ENCODE assay signal across 18 cellular contexts in the genomic region with DNA sequence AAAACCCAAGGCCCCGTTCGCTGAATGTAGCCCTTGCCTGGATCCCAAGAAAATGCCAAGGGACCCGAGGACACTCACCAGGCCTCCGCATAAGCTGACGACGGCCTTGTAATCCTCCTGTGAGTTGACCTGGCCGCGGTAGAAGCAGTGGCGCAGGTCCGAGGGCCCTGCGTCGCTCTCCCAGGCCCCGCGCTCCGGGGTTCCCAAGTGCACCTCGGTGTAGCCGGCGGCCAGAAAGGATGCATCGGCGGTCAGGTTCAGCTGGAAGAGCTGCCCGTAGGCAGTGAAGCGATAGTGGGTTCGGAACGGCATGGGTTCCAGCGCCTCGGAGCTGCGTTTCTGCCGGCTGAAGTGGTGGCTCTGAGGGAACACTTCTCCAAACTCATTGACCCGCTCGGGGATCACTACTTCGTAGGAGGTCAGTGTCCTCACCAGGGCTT. TPM values are rescaled to one million over a fixed set of nuclear protein-coding genes. Genes with fewer than 3 reads are reported as not detected.
DNase-seq lines count a peak whose midpoint lies in the region; TF ChIP-seq lines count a peak whose summit lies in the region.
"Had no signal": no experiment of that assay in that cellular context is flagged by ENCODE, and none has a peak within 500 bp of the region (broad histone marks: within the 10 kb centered on the region; RNA-seq: fewer than 3 reads in every experiment).

No MANE protein-coding gene starts in this region.

- H3K56ac ChIP-seq in H9 (ENCODE audit: insufficient read length, low read depth, low read length): no peak overlapping the region

- no peak overlapping the region for H4K91ac ChIP-seq in H9 (ENCODE audit: insufficient read length, low read depth, low read length)

- H3K9me3 Mint-ChIP-seq in H9 (peaks cover 4 to 7% of the 10 kb centered on the region in 2 experiments), progenitor cell of endocrine pancreas (ENCODE audit: low read depth) (peaks cover 5% of the 10 kb centered on the region)

- in situ Hi-C loops in brain microvascular endothelial cell (cut with HindIII; ENCODE audit: low pct_ligation_motif_present, low sequenced_read_pairs): no loop called here

- no peaks in the 10 kb centered on the region for H3K79me1 ChIP-seq in H9 (ENCODE audit: insufficient read depth, low read depth, low read length, poor library complexity, severe bottlenecking)

- H2AFZ ChIP-seq in H9 (ENCODE audit: low read length): no peak overlapping the region

- H2BK20ac ChIP-seq in H9 (ENCODE audit: low read depth, low read length, poor library complexity, severe bottlenecking): no peak overlapping the region

- H3K4me3 Mint-ChIP-seq in H9 (peak overlapping the region; percentile 87 to 96), progenitor cell of endocrine pancreas (ENCODE audit: low read depth) (peak overlapping the region; percentile 84)
- H3K4me3 Mint-ChIP-seq: immature natural killer cell had no signal

- peaks cover 11 to 14% of the 10 kb centered on the region in 2 experiments for H3K4me1 Mint-ChIP-seq in H9
- peaks cover 11% of the 10 kb centered on the region for H3K4me1 Mint-ChIP-seq in progenitor cell of endocrine pancreas (ENCODE audit: low read depth)
- H3K4me1 Mint-ChIP-seq: immature natural killer cell had no signal

- peaks cover 1% of the 10 kb centered on the region; the same call in 1 of the 2 replicates for H3K79me2 ChIP-seq in H9 (ENCODE audit: insufficient read depth, low read length)

- H2BK120ac ChIP-seq in H9 (ENCODE audit: low read depth, low read length, poor library complexity, severe bottlenecking): no peak overlapping the region

- H3K23ac ChIP-seq in H9 (ENCODE audit: insufficient read length, low read depth, low read length): no peak overlapping the region

- peak; percentile 48 for DNase-seq in H9
- DNase-seq in brain microvascular endothelial cell: no peak
- peak; percentile 56 for DNase-seq in islet precursor cell
- no peak for DNase-seq in progenitor cell of endocrine pancreas (ENCODE audit: low spot score, unreplicated experiment)
- no peak for DNase-seq in AG08396 (ENCODE audit: low spot score)
- DNase-seq in putamen (ENCODE audit: low spot score): no peak
- no peak for DNase-seq in epidermal melanocyte (ENCODE audit: insufficient read length, low spot score)
- DNase-seq in NOMO-1 treated with DMSO at 0.1 percent for 48 hours (lab: John Stamatoyannopoulos, UW; ENCODE audit: unreplicated experiment): no peak
- DNase-seq: activated CD4-positive, alpha-beta T cell treated with anti-CD3 and anti-CD28 coated beads for 4 hours; activated naive CD4-positive, alpha-beta T cell treated with anti-CD3 and anti-CD28 coated beads, Interleukin-2, amount 50 U/mL, for 16 hours; Caco-2; GDM1; GOT3; immature natural killer cell; NCI-H1436 treated with DMSO at 0.1 percent for 48 hours; small intestine; T-helper 9 cell had no signal

- TF ChIP-seq CTCF in H9 (conservative IDR thresholded peaks at IDR 0.05): no peak
- no peak for TF ChIP-seq CTCF in brain microvascular endothelial cell (IDR thresholded peaks at IDR 0.05; ENCODE audit: low read depth, low read length, missing control alignments)
- no peak for TF ChIP-seq CTCF in progenitor cell of endocrine pancreas (IDR thresholded peaks at IDR 0.05; ENCODE audit: unreplicated experiment)

- no peaks in the 10 kb centered on the region for H4K20me1 ChIP-seq in H9 (ENCODE audit: control insufficient read depth, insufficient read depth, insufficient read length)

- H4K8ac ChIP-seq in H9 (replicated peaks; ENCODE audit: insufficient read length, low read depth, low read length): no peak overlapping the region

- H2AK5ac ChIP-seq in H9 (ENCODE audit: insufficient read length, low read length): no peak overlapping the region

- H3K4me2 ChIP-seq in H9 (ENCODE audit: insufficient read depth, insufficient read length, low read length): peak overlapping the region; percentile 82

- no peaks in the 10 kb centered on the region for H3K36me3 ChIP-seq in brain microvascular endothelial cell (replicated peaks)

- H3K4ac ChIP-seq in H9 (ENCODE audit: low read depth, low read length): no peak overlapping the region

- no peak overlapping the region for H3T11ph ChIP-seq in H9 (ENCODE audit: low read length)

- no peak overlapping the region for H2BK15ac ChIP-seq in H9 (ENCODE audit: low read depth, low read length)

- peak overlapping the region; percentile 54 for H3K4me3 ChIP-seq in brain microvascular endothelial cell (ENCODE audit: low read depth, low read length)

- no peaks in the 10 kb centered on the region for H3K9me3 ChIP-seq in H9 (ENCODE audit: control insufficient read depth, low read depth, low read length)

- H3K18ac ChIP-seq in H9 (ENCODE audit: insufficient read length, low read depth, low read length): no peak overlapping the region

- H2BK12ac ChIP-seq in H9 (ENCODE audit: insufficient read length, low read depth, low read length): no peak overlapping the region

- 0 out of 2 replicates have a peak overlapping the region, but pooled peaks have one; percentile 1 for H3K14ac ChIP-seq in H9 (ENCODE audit: insufficient read depth, low read length)

- H3K36me3 Mint-ChIP-seq in H9 (ENCODE audit: insufficient read depth in 1 of 3, low read depth in 3 of 3): peaks cover 0 to 14% (median 11%) of the 10 kb centered on the region in 3 experiments; a peak in 5 of 7 replicates
- H3K36me3 Mint-ChIP-seq in progenitor cell of endocrine pancreas (ENCODE audit: insufficient read depth): no peaks in the 10 kb centered on the region

- no peaks in the 10 kb centered on the region; the same call in 1 of the 2 replicates for H3K27me3 ChIP-seq in H9 (ENCODE audit: insufficient read depth, low read length)
- H3K27me3 ChIP-seq in brain microvascular endothelial cell (replicated peaks): peaks cover 20% of the 10 kb centered on the region

- H4K5ac ChIP-seq in H9 (ENCODE audit: insufficient read length, low read depth, low read length): no peak overlapping the region

- no peak overlapping the region for H3K9ac ChIP-seq in H9 (ENCODE audit: extremely low read depth, insufficient read length, low read length)

- peaks cover 12% of the 10 kb centered on the region for H3K23me2 ChIP-seq in H9 (ENCODE audit: insufficient read length, low read depth, low read length, poor library complexity, severe bottlenecking)

- WGBS in H9 (ENCODE audit: extremely low coverage, insufficient read length, low lambda C conversion rate): no CpG with 5 or more reads among the region's 31 CpGs

- H3K27ac Mint-ChIP-seq in H9: peak overlapping the region in 1 of 3 experiments; percentile 44; a peak in 1 of 7 replicates
- H3K27ac Mint-ChIP-seq in progenitor cell of endocrine pancreas: no peak overlapping the region
- H3K27ac Mint-ChIP-seq: immature natural killer cell had no signal

- H3K4me1 ChIP-seq in H9 (ENCODE audit: insufficient read depth, low read length): no peaks in the 10 kb centered on the region; the same call in 1 of the 2 replicates
- H3K4me1 ChIP-seq: Caco-2 had no signal

- H3K27ac ChIP-seq in H9 (ENCODE audit: insufficient read length, low read depth, low read length): no peak overlapping the region
- no peak overlapping the region for H3K27ac ChIP-seq in brain microvascular endothelial cell

- H2BK5ac ChIP-seq in H9 (ENCODE audit: insufficient read length, low read length): no peak overlapping the region

- peaks cover 42% of the 10 kb centered on the region for H3K27me3 Mint-ChIP-seq in H9 (ENCODE audit: low read depth)
- peaks cover 64% of the 10 kb centered on the region for H3K27me3 Mint-ChIP-seq in progenitor cell of endocrine pancreas

RNA-seq across cellular contexts. Expression of a gene that starts 1.2 kb away (rescaled TPM):
- total RNA-seq in H9 (2021) (2.1 and 2.7 TPM in 2 replicates), progenitor cell of endocrine pancreas (0.19 and 0.33 TPM in 2 replicates)
- total RNA-seq: mammary epithelial cell had no signal

Comparison
In these comparisons a context has a peak if more than half of its experiments do, and no peak if none do; other contexts are left out.
1. DNase-seq: peak in H9 (single experiment) and islet precursor cell (single experiment); none in brain microvascular endothelial cell (single experiment), progenitor cell of endocrine pancreas (single experiment), AG08396 (single experiment), putamen (single experiment), epidermal melanocyte (single experiment) and NOMO-1 treated with DMSO at 0.1 percent for 48 hours (single experiment).